Comparison of ENCODE assay signal across 18 cellular contexts in genomic region chr2:222610746-222611145, GRCh38. TPM values are rescaled to one million over a fixed set of nuclear protein-coding genes. Genes with fewer than 3 reads are reported as not detected.
DNase-seq lines count a peak whose midpoint lies in the region; ATAC-seq and TF ChIP-seq lines count a peak whose summit lies in the region.
"Had no signal": no experiment of that assay in that cellular context is flagged by ENCODE, and none has a peak within 500 bp of the region (broad histone marks: within the 10 kb centered on the region; RNA-seq: fewer than 3 reads in every experiment).

No MANE protein-coding gene starts in this region.

- no peak for DNase-seq in left ventricle myocardium inferior
- no peak for DNase-seq in right cardiac atrium
- peak; percentile 26 for DNase-seq in RKO (ENCODE audit: low spot score)
- DNase-seq in fibroblast of lung (ENCODE audit: low read depth in 2 of 2): peak in 1 of 2 donors; percentile 32
- no peak for DNase-seq in sciatic nerve (ENCODE audit: low spot score)
- DNase-seq in inferior parietal cortex (ENCODE audit: extremely low spot score): no peak
- no peak for DNase-seq in MG63
- DNase-seq: activated CD8-positive, alpha-beta T cell treated with anti-CD3 and anti-CD28 coated beads for 36 hours; left lung; naive thymus-derived CD4-positive, alpha-beta T cell; NCI-H446; stimulated activated naive CD4-positive, alpha-beta T cell; uterus had no signal

- H3K27ac ChIP-seq in left ventricle myocardium inferior (replicated peaks) (no peak overlapping the region), right cardiac atrium (ENCODE audit: low read length) (no peak overlapping the region), fibroblast of lung (ENCODE audit: insufficient read depth, low read length) (no peak overlapping the region)
- H3K27ac ChIP-seq: BLaER1 treated with 17β-estradiol and CSF1 and Interleukin-3, amounts not matched to agents 10 nM and 100 nM; KMS-11; left lung; RWPE1; uterus had no signal

- no peak overlapping the region for H2AFZ ChIP-seq in fibroblast of lung (ENCODE audit: low read length)
- H2AFZ ChIP-seq: GM23338 had no signal

- no peak for ATAC-seq in right cardiac atrium
- ATAC-seq in sciatic nerve: no peak
- ATAC-seq in HG03159 (IDR thresholded peaks at IDR 0.05; ENCODE audit: unreplicated experiment): no peak
- ATAC-seq: activated CD8-positive, alpha-beta T cell treated with anti-CD3 and anti-CD28 coated beads for 36 hours; GM23338; left lung; naive thymus-derived CD4-positive, alpha-beta T cell had no signal

- no peak overlapping the region for H3K9ac ChIP-seq in fibroblast of lung (ENCODE audit: insufficient read depth, low read length)
- H3K9ac ChIP-seq: BLaER1 treated with 17β-estradiol and CSF1 and Interleukin-3, amounts not matched to agents 10 nM and 100 nM; KMS-11 had no signal

- 70% methylated on average over 1 of the region's 1 CpG for WGBS in right cardiac atrium

- H3K4me1 ChIP-seq in left ventricle myocardium inferior (no peaks in the 10 kb centered on the region), right cardiac atrium (ENCODE audit: control insufficient read depth, insufficient read depth, low read length) (no peaks in the 10 kb centered on the region), fibroblast of lung (ENCODE audit: control insufficient read depth, extremely low read depth, insufficient read depth, low read length) (no peaks in the 10 kb centered on the region)
- H3K4me1 ChIP-seq: BLaER1 treated with 17β-estradiol and CSF1 and Interleukin-3, amounts not matched to agents 10 nM and 100 nM; left lung; uterus had no signal

- H3K4me3 ChIP-seq in left ventricle myocardium inferior (no peak overlapping the region), right cardiac atrium (ENCODE audit: low read length) (no peak overlapping the region), fibroblast of lung (replicated peaks in 1 of 4; ENCODE audit: control extremely low read depth in 1 of 4, insufficient read depth in 1 of 4, low read depth in 3 of 4, low read length in 4 of 4) (no peak overlapping the region), MG63 (no peak overlapping the region)
- H3K4me3 ChIP-seq: BLaER1 treated with 17β-estradiol and CSF1 and Interleukin-3, amounts not matched to agents 10 nM and 100 nM; GM23338; left lung; uterus had no signal

- H3K79me2 ChIP-seq in fibroblast of lung (ENCODE audit: control insufficient read depth, insufficient read depth, low read length): no peaks in the 10 kb centered on the region

- H4K20me1 ChIP-seq in fibroblast of lung (ENCODE audit: control insufficient read depth, extremely low read depth, insufficient read depth, low read length): no peaks in the 10 kb centered on the region

- intact Hi-C loops in left ventricle myocardium inferior (cut with micrococcal nuclease) (loop anchor here (5.0 kb wide), 1 partner anchor 553 kb away; no protein-coding TSS in a partner anchor), right cardiac atrium (cut with DNase I) (loop anchor here in 2 of 4 donors (5.0 to 10.0 kb wide), 3 partner anchors 288 to 556 kb away; a partner anchor contains a TSS), sciatic nerve (cut with DNase I) (no loop called here)

- H3K4me2 ChIP-seq in fibroblast of lung (ENCODE audit: extremely low read depth, insufficient read depth, low read length): no peak overlapping the region
- H3K4me2 ChIP-seq: BLaER1 treated with 17β-estradiol and CSF1 and Interleukin-3, amounts not matched to agents 10 nM and 100 nM; GM23338; KMS-11 had no signal

- H3K9me3 ChIP-seq in left ventricle myocardium inferior (replicated peaks): no peaks in the 10 kb centered on the region
- H3K9me3 ChIP-seq in right cardiac atrium (ENCODE audit: control insufficient read depth, low read length): no peaks in the 10 kb centered on the region
- H3K9me3 ChIP-seq in fibroblast of lung (ENCODE audit: control insufficient read depth, insufficient read depth, low read depth, low read length): no peaks in the 10 kb centered on the region
- H3K9me3 ChIP-seq in MG63: no peaks in the 10 kb centered on the region
- H3K9me3 ChIP-seq: BLaER1 treated with 17β-estradiol and CSF1 and Interleukin-3, amounts not matched to agents 10 nM and 100 nM; left lung; uterus had no signal

- H3K36me3 ChIP-seq in left ventricle myocardium inferior (peaks cover 36% of the 10 kb centered on the region), fibroblast of lung (ENCODE audit: control insufficient read depth, insufficient read depth, low read length) (peaks cover 6% of the 10 kb centered on the region), MG63 (peaks cover 65% of the 10 kb centered on the region)
- H3K36me3 ChIP-seq: uterus had no signal

- no peaks in the 10 kb centered on the region for H3K27me3 ChIP-seq in left ventricle myocardium inferior (ENCODE audit: low read depth)
- H3K27me3 ChIP-seq in right cardiac atrium (ENCODE audit: control insufficient read depth, insufficient read depth): no peaks in the 10 kb centered on the region
- H3K27me3 ChIP-seq in fibroblast of lung (ENCODE audit: control insufficient read depth, insufficient read depth, low read length): no peaks in the 10 kb centered on the region
- no peaks in the 10 kb centered on the region for H3K27me3 ChIP-seq in MG63
- H3K27me3 ChIP-seq: BLaER1 treated with 17β-estradiol and CSF1 and Interleukin-3, amounts not matched to agents 10 nM and 100 nM; left lung; uterus had no signal

- TF ChIP-seq CTCF in left ventricle myocardium inferior (IDR thresholded peaks at IDR 0.05; ENCODE audit: borderline replicate concordance) (peak; percentile 43), fibroblast of lung (conservative IDR thresholded peaks at IDR 0.05 in 1 of 2, IDR thresholded peaks at IDR 0.05 in 1 of 2; ENCODE audit: low read depth in 1 of 2, low read length in 2 of 2) (peak; percentile 10 to 19)

RNA-seq across cellular contexts. Expression of gene FARSB, which starts 45.1 kb away (rescaled TPM):
- total RNA-seq in left ventricle myocardium inferior (19.3 TPM), right cardiac atrium (10 to 100 TPM; 14.8 to 20.3 (median 16.5) TPM), fibroblast of lung (9.4 and 9.5 TPM in 2 replicates), sciatic nerve (16.4 TPM)
- polyA plus RNA-seq in right cardiac atrium (11.7 TPM), fibroblast of lung (34.8 and 50.4 TPM in 2 replicates)
- polyA plus RNA-seq in fibroblast of lung (2012): 23.6 and 35.3 TPM in 2 replicates
- 4.9 and 9.1 TPM in 2 replicates for polyA minus RNA-seq in fibroblast of lung (ENCODE audit: low replicate concordance)
- 8.9 and 11.0 TPM in 2 replicates for total RNA-seq in MG63 (2014; rRNA removed; shearing (Covaris generic); ENCODE audit: low replicate concordance)
